12 cellular contexts compared by ENCODE assay signal in genomic region chr15:66830358-66830757, GRCh38.
DNase-seq lines count a peak whose midpoint lies in the region; ATAC-seq and TF ChIP-seq lines count a peak whose summit lies in the region.
"Had no signal": no experiment of that assay in that cellular context is flagged by ENCODE, and none has a peak within 500 bp of the region (broad histone marks: within the 10 kb centered on the region; RNA-seq: fewer than 3 reads in every experiment).

No MANE protein-coding gene starts in this region.

- intact Hi-C loops in Panc1 (cut with micrococcal nuclease; ENCODE audit: unreplicated experiment) (no loop called here), esophagus muscularis mucosa (cut with DNase I) (no loop called here)
- intact Hi-C loops in CD4-positive, alpha-beta memory T cell (cut with micrococcal nuclease) = no loop called here

- H3K27ac Mint-ChIP-seq in CD4-positive, alpha-beta memory T cell = no peak overlapping the region
- H3K27ac Mint-ChIP-seq: CD4-positive, alpha-beta T cell had no signal

- no peaks in the 10 kb centered on the region for H3K36me3 Mint-ChIP-seq in CD4-positive, alpha-beta memory T cell

- no peak for TF ChIP-seq EP300 in esophagus muscularis mucosa (IDR thresholded peaks at IDR 0.05)

- no TSS peak for BruUV-seq in Panc1 (replicated peaks; lab: Mats Ljungman, UMichigan)

- POLR2A ChIA-PET in Panc1 (lab: Charles Lee) = no interaction called here
- POLR2A ChIA-PET in CD4-positive, alpha-beta memory T cell (lab: Charles Lee; ENCODE audit: partially characterized antibody) = no interaction called here

- ATAC-seq in Panc1 (peak; percentile 83), HG03460 (IDR thresholded peaks at IDR 0.05; ENCODE audit: unreplicated experiment) (no peak), GM21576 (IDR thresholded peaks at IDR 0.05; ENCODE audit: unreplicated experiment) (no peak)

- no peaks in the 10 kb centered on the region for H3K4me1 Mint-ChIP-seq in CD4-positive, alpha-beta memory T cell

- CTCF ChIA-PET in Panc1 (lab: Charles Lee) = interaction anchor here (0.6 to 1.0 kb wide), 2 partner anchors 9 to 22 kb away, joined by 3 read pairs; no protein-coding TSS in a partner anchor
- CTCF ChIA-PET in CD4-positive, alpha-beta memory T cell (lab: Charles Lee; ENCODE audit: partially characterized antibody) = interaction anchor here (2.0 kb wide), 1 partner anchor 21 kb away, joined by 4 read pairs; no protein-coding TSS in a partner anchor

- no peak for TF ChIP-seq POLR2A in esophagus muscularis mucosa (IDR thresholded peaks at IDR 0.05; ENCODE audit: low read depth)

- WGBS in mesodermal cell (ENCODE audit: insufficient coverage in 2 of 2), 2 experiments = 59 to 90% methylated on average over 2 to 4 of the region's 6 CpGs
- WGBS in esophagus muscularis mucosa = 77% methylated on average over 6 of the region's 6 CpGs

- H3K27me3 ChIP-seq in Panc1 (ENCODE audit: control insufficient read depth, insufficient read depth, low read length) = no peaks in the 10 kb centered on the region
- no peaks in the 10 kb centered on the region for H3K27me3 ChIP-seq in CD4-positive, alpha-beta memory T cell (ENCODE audit: insufficient read depth, low read length)
- no peaks in the 10 kb centered on the region for H3K27me3 ChIP-seq in esophagus muscularis mucosa

- in situ Hi-C loops in Panc1 (cut with HindIII; ENCODE audit: low pct_unique_long_range_greater_than_20kb, low sequenced_read_pairs) = no loop called here

- H3K27ac ChIP-seq in Panc1 (ENCODE audit: low read length) (peak overlapping the region; percentile 64), mesodermal cell (ENCODE audit: low read depth, low read length, severe bottlenecking) (peak overlapping the region; percentile 77), esophagus muscularis mucosa (replicated peaks in 1 of 4) (no peak overlapping the region)
- H3K27ac ChIP-seq in CD4-positive, alpha-beta memory T cell (ENCODE audit: low read depth, low read length) = no peak overlapping the region
- H3K27ac ChIP-seq: parathyroid adenoma had no signal

- DNase-seq in Daoy (ENCODE audit: low read depth) = peak; percentile 89
- no peak for DNase-seq in Panc1 (ENCODE audit: low read depth, low spot score)
- DNase-seq in fibroblast of gingiva (ENCODE audit: low read depth) = peak; percentile 77
- no peak for DNase-seq in CD4-positive, alpha-beta memory T cell
- DNase-seq in esophagus muscularis mucosa (ENCODE audit: extremely low spot score) = no peak
- DNase-seq: activated T-cell treated with anti-CD3 and anti-CD28 coated beads, Interleukin-2, amount 50 U/mL, for 48 hours; CD4-positive, alpha-beta T cell; effector CD8-positive, alpha-beta T cell had no signal

- H3K36me3 ChIP-seq in Panc1 (ENCODE audit: control insufficient read depth, insufficient read depth, low read length) (no peaks in the 10 kb centered on the region), mesodermal cell (ENCODE audit: control insufficient read depth, insufficient read depth, low read length) (no peaks in the 10 kb centered on the region), esophagus muscularis mucosa (no peaks in the 10 kb centered on the region)
- H3K36me3 ChIP-seq in CD4-positive, alpha-beta memory T cell (ENCODE audit: insufficient read depth, low read length) = no peaks in the 10 kb centered on the region

- H3K4me1 ChIP-seq in Panc1 (ENCODE audit: control insufficient read depth, insufficient read depth, low read length) = peaks cover 9% of the 10 kb centered on the region
- H3K4me1 ChIP-seq in mesodermal cell (ENCODE audit: control insufficient read depth, insufficient read depth, low read length, poor library complexity, severe bottlenecking) = peaks cover 20% of the 10 kb centered on the region
- no peaks in the 10 kb centered on the region for H3K4me1 ChIP-seq in CD4-positive, alpha-beta memory T cell (ENCODE audit: insufficient read depth, low read length)
- H3K4me1 ChIP-seq in esophagus muscularis mucosa = peaks cover 0 to 3% (median 0%) of the 10 kb centered on the region in 4 donors
- H3K4me1 ChIP-seq: parathyroid adenoma had no signal

- H3K4me3 ChIP-seq in Panc1 (ENCODE audit: low read depth in 2 of 2, low read length in 2 of 2) (no peak overlapping the region), mesodermal cell (ENCODE audit: extremely low read depth, insufficient read depth, low read length, poor library complexity, severe bottlenecking) (no peak overlapping the region), esophagus muscularis mucosa (no peak overlapping the region)
- H3K4me3 ChIP-seq in CD4-positive, alpha-beta memory T cell (ENCODE audit: low read length in 2 of 2) = no peak overlapping the region

- H3K9me3 ChIP-seq in Panc1 (ENCODE audit: control insufficient read depth, insufficient read depth, low read depth, low read length) = no peaks in the 10 kb centered on the region
- H3K9me3 ChIP-seq in mesodermal cell (ENCODE audit: control insufficient read depth, low read length) = no peaks in the 10 kb centered on the region
- H3K9me3 ChIP-seq in CD4-positive, alpha-beta memory T cell (ENCODE audit: control insufficient read depth in 1 of 2, low read length in 2 of 2) = no peaks in the 10 kb centered on the region
- H3K9me3 ChIP-seq in esophagus muscularis mucosa = no peaks in the 10 kb centered on the region

- no peaks in the 10 kb centered on the region for H3K9me3 Mint-ChIP-seq in CD4-positive, alpha-beta memory T cell
- H3K9me3 Mint-ChIP-seq: CD4-positive, alpha-beta T cell had no signal

- peaks cover 1 to 2% of the 10 kb centered on the region in 2 donors for H3K27me3 Mint-ChIP-seq in CD4-positive, alpha-beta memory T cell

- no peak overlapping the region for H3K4me3 Mint-ChIP-seq in CD4-positive, alpha-beta memory T cell
- H3K4me3 Mint-ChIP-seq: CD4-positive, alpha-beta T cell had no signal

- no peak for TF ChIP-seq CTCF in Panc1 (IDR thresholded peaks at IDR 0.05)
- TF ChIP-seq CTCF in esophagus muscularis mucosa (IDR thresholded peaks at IDR 0.05) = no peak

Comparison
In these comparisons a context has a peak if more than half of its experiments do, and no peak if none do; other contexts are left out.
1. DNase-seq: peak in Daoy (single experiment) and fibroblast of gingiva (single experiment); none in Panc1 (single experiment), CD4-positive, alpha-beta memory T cell (0 of 5) and esophagus muscularis mucosa (single experiment).
2. H3K27ac ChIP-seq: peak in Panc1 (single experiment) and mesodermal cell (single experiment); none in CD4-positive, alpha-beta memory T cell (single experiment) and esophagus muscularis mucosa (0 of 4).